15 cellular contexts compared by ENCODE assay signal in the genomic region with DNA sequence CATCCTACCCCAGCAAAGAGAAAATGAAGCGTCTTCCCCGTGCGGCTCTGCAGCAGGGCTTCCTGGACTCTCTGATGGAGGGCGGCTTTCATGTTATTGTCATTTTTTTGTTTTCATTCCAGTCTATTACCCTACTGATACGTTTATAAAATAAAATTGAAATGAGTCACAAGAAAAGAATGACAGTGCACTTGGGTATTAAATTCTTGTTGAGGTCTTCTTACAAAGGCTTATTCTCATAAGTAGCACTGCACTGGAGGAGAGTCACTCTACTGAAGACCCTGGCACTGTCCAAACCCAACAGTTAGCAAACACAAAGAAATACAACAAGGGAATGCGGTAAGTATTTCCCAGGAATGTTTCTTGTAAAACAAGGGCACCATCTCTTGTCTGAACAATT.
A peak's percentile ranks its signal among the peaks of the same experiment; 100 is the strongest.
DNase-seq lines count a peak whose midpoint lies in the region; ATAC-seq, FAIRE-seq and TF ChIP-seq lines count a peak whose summit lies in the region.
"Had no signal": no experiment of that assay in that cellular context is flagged by ENCODE, and none has a peak within 500 bp of the region (broad histone marks: within the 10 kb centered on the region; RNA-seq: fewer than 3 reads in every experiment).

No MANE protein-coding gene starts in this region.

- no peak for ATAC-seq in GM21381 (IDR thresholded peaks at IDR 0.05; ENCODE audit: unreplicated experiment)
- ATAC-seq in GM18502 (IDR thresholded peaks at IDR 0.05; ENCODE audit: poor library complexity, unreplicated experiment) = no peak

- H3K4me3 ChIP-seq in astrocyte of the spinal cord (ENCODE audit: low read depth, low read length) = no peak overlapping the region
- H3K4me3 ChIP-seq: HAP-1 had no signal

- in situ Hi-C loops in astrocyte of the spinal cord (cut with HindIII; ENCODE audit: low sequenced_read_pairs) = no loop called here

- DNase-seq in M059J (ENCODE audit: low read depth) (peak; percentile 57), astrocyte of the spinal cord (ENCODE audit: low read depth, low spot score) (peak; percentile 46), foreskin melanocyte (peak; percentile 27), urothelium cell line (ENCODE audit: low spot score) (peak; percentile 52), NCI-H1417 (lab: John Stamatoyannopoulos, UW) (no peak)
- DNase-seq: C1 segment of cervical spinal cord; Calu3; CD4-positive, alpha-beta T cell; DMS 273 treated with DMSO at 0.1 percent for 48 hours had no signal

- no peak for FAIRE-seq in urothelium cell line (lab: Jason Lieb, UNC)
- FAIRE-seq: A204.1, GM18507, H1 had no signal

- TF ChIP-seq CTCF in astrocyte of the spinal cord (IDR thresholded peaks at IDR 0.05; ENCODE audit: low read depth, low read length) = no peak

Comparison
In these comparisons a context has a peak if more than half of its experiments do, and no peak if none do; other contexts are left out.
1. DNase-seq: peak in M059J (single experiment), astrocyte of the spinal cord (single experiment), foreskin melanocyte (single experiment) and urothelium cell line (single experiment); none in NCI-H1417 (0 of 3).